ENCODE assay signal across 30 cellular contexts in the genomic region with DNA sequence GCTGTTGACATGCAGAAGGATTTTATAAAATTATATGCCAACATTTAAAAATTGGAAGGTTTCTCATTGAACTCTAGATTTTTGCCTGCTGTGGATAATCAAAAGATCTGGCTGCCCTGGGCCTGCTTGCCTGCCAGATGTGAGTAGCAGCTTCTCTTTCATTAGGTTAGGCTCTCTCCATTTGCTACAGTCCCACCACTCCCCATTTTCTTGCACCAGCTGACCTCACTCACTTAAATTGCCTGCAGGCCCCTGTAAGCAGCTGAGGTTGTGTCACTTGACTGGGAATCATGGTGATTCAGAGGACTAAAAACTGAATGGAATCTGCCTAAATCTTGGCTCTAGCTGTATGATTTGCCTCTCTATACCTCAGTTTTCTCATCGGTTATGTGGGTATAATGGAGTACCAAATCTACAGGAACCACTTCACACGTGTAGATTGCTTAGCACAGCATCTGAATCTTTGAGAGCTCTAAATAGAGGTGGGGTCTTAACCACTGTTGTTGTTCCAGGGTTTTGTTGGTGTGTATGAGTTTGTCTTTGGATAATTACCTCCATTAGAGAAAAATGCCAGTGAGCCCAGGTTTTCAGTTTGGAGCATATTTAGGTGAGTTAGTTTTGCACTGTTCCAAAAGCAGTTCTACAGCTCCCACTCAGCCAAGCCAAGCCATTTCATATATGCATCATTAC. TPM values are rescaled to one million over a fixed set of nuclear protein-coding genes. Genes with fewer than 3 reads are reported as not detected.
DNase-seq lines count a peak whose midpoint lies in the region; ATAC-seq, FAIRE-seq and TF ChIP-seq lines count a peak whose summit lies in the region.
"Had no signal": no experiment of that assay in that cellular context is flagged by ENCODE, and none has a peak within 500 bp of the region (broad histone marks: within the 10 kb centered on the region; RNA-seq: fewer than 3 reads in every experiment).

No MANE protein-coding gene starts in this region.

- no peak for FAIRE-seq in HepG2 (lab: Jason Lieb, UNC)
- FAIRE-seq: A549, endometrium had no signal

- no peak for TF ChIP-seq EP300 in HepG2 (IDR thresholded peaks at IDR 0.05; ENCODE audit: low read depth in 2 of 2, low read length in 2 of 2)
- TF ChIP-seq EP300 in HepG2 (CRISPR knock-in tag; IDR thresholded peaks at IDR 0.05; ENCODE audit: borderline replicate concordance) = no peak

- H3K36me3 ChIP-seq in HepG2 (replicated peaks in 1 of 2; ENCODE audit: control insufficient read depth in 1 of 2, insufficient read depth in 2 of 2, low read length in 2 of 2) = no peaks in the 10 kb centered on the region
- H3K36me3 ChIP-seq: ascending aorta, ovary, right atrium auricular region, vagina had no signal

- in situ Hi-C loops in HepG2 (cut with HindIII; ENCODE audit: extremely low pct_ligation_motif_present, low pct_unique_long_range_greater_than_20kb) = no loop called here

- TF ChIP-seq RAD21 in HepG2 (CRISPR knock-in tag; IDR thresholded peaks at IDR 0.05) = no peak

- H3K4me1 ChIP-seq in foreskin keratinocyte (peaks cover 7% of the 10 kb centered on the region), HepG2 (ENCODE audit: insufficient read depth, low read length) (peaks cover 69% of the 10 kb centered on the region)
- H3K4me1 ChIP-seq: A549, ascending aorta, vagina had no signal

- no peak overlapping the region for H2AFZ ChIP-seq in HepG2 (ENCODE audit: low read length)
- H2AFZ ChIP-seq: hepatocyte had no signal

- H3K27ac ChIP-seq in foreskin keratinocyte (no peak overlapping the region), HepG2 (ENCODE audit: extremely low read length, insufficient read depth, low read length) (no peak overlapping the region)
- H3K27ac ChIP-seq: A549, ascending aorta, hepatocyte, ovary, right atrium auricular region, testis, vagina had no signal

- intact Hi-C loops in HepG2 (cut with micrococcal nuclease; ENCODE audit: unreplicated experiment) = no loop called here

- no peak overlapping the region for H3K9ac ChIP-seq in HepG2 (ENCODE audit: insufficient read depth, low read depth, low read length)

- no peaks in the 10 kb centered on the region for H4K20me1 ChIP-seq in HepG2 (ENCODE audit: insufficient read depth, low read length)

- H3K4me2 ChIP-seq in HepG2 (ENCODE audit: low read depth, low read length) = no peak overlapping the region
- H3K4me2 ChIP-seq: A549, hepatocyte had no signal

- DNase-seq in AG09319 (ENCODE audit: extremely low read depth, low read depth) = peak; percentile 5
- DNase-seq in HCEC 1CT = peak; percentile 26
- DNase-seq in foreskin keratinocyte = peak; percentile 26 to 71
- no peak for DNase-seq in ureter (ENCODE audit: low spot score)
- no peak for DNase-seq in HepG2 (ENCODE audit: low spot score)
- DNase-seq in AML-193 (lab: John Stamatoyannopoulos, UW) = no peak
- DNase-seq: activated CD4-positive, alpha-beta T cell treated with anti-CD3 and anti-CD28 coated beads, Interleukin-2, amount 50 U/mL, for 1 hour; activated CD8-positive, alpha-beta memory T cell treated with anti-CD3 and anti-CD28 coated beads, Interleukin-2, amount 10 ng/mL, durations not matched to agents 7 days and 5 days; Calu3; dermis blood vessel endothelial cell; left ventricle myocardium superior; NCI-H1092; NCI-H187 treated with DMSO at 0.1 percent for 48 hours; NCI-H748 treated with DMSO at 0.1 percent for 48 hours; ovary; stimulated activated CD4-positive, alpha-beta T cell treated with anti-CD3 and anti-CD28 coated beads, Interleukin-12 subunit alpha, Interleukin-12 subunit beta, amount 100 ng/mL, for 4 hours; stimulated activated CD4-positive, alpha-beta T cell treated with anti-CD3 and anti-CD28 coated beads, Interleukin-4, amount 100 ng/mL, for 24 hours; stimulated activated naive CD4-positive, alpha-beta T cell; T-helper 9 cell; testis had no signal

- H3K27me3 ChIP-seq in foreskin keratinocyte = no peaks in the 10 kb centered on the region
- H3K27me3 ChIP-seq in HepG2 (ENCODE audit: control insufficient read depth in 1 of 2, insufficient read depth in 2 of 2, low read length in 2 of 2) = no peaks in the 10 kb centered on the region
- H3K27me3 ChIP-seq: ascending aorta, hepatocyte, ovary, right atrium auricular region, testis, vagina had no signal

- H3K79me2 ChIP-seq in HepG2 (ENCODE audit: insufficient read depth, low read length) = no peaks in the 10 kb centered on the region
- H3K79me2 ChIP-seq: hepatocyte had no signal

- H3K4me3 ChIP-seq in HepG2 (replicated peaks in 1 of 3; ENCODE audit: insufficient read depth in 1 of 3, low read depth in 2 of 3, low read length in 3 of 3) = no peak overlapping the region
- H3K4me3 ChIP-seq: A549, ascending aorta, hepatocyte, ovary, right atrium auricular region, testis, vagina had no signal

- no peaks in the 10 kb centered on the region for H3K9me3 ChIP-seq in HepG2 (ENCODE audit: low read length)
- H3K9me3 ChIP-seq: A549, ascending aorta, ovary, right atrium auricular region, testis, vagina had no signal

- CTCF ChIA-PET in HepG2 (lab: Yijun Ruan, JAX; ENCODE audit: low intra/inter-chr PET ratio, low total read pairs) = no interaction called here

- 86% methylated on average over 2 of the region's 2 CpGs for WGBS in HepG2 (ENCODE audit: low lambda C conversion rate)

- TF ChIP-seq POLR2A in HepG2 (IDR thresholded peaks at IDR 0.05; ENCODE audit: insufficient read depth in 1 of 2, low read depth in 2 of 2, low read length in 2 of 2) = no peak

- POLR2A ChIA-PET in HepG2 (lab: Yijun Ruan, JAX) = interaction anchor here (4.5 kb wide), 1 partner anchor 18 kb away, joined by 26 read pairs; a partner anchor contains a TSS

- BruUV-seq in HepG2 (replicated peaks; lab: Mats Ljungman, UMichigan) = no TSS peak

- TF ChIP-seq CTCF in AG09319 (IDR thresholded peaks at IDR 0.05; ENCODE audit: low read depth, low read length) (no peak), foreskin keratinocyte (conservative IDR thresholded peaks at IDR 0.05) (no peak), HepG2 (CRISPR knock-in tag; IDR thresholded peaks at IDR 0.05) (no peak)

- ATAC-seq in SK-N-SH treated with all-trans-retinoic acid at 6 μM for 48 hours (peak; percentile 56), foreskin keratinocyte (peak; percentile 81), HepG2 (no peak), GM21786 (IDR thresholded peaks at IDR 0.05; ENCODE audit: unreplicated experiment) (no peak)
- ATAC-seq: A549; activated CD8-positive, alpha-beta memory T cell treated with anti-CD3 and anti-CD28 coated beads, Interleukin-2, amount 10 ng/mL, durations not matched to agents 7 days and 5 days; left ventricle myocardium superior; WTC11 had no signal

TF ChIP-seq in SK-N-SH treated with all-trans-retinoic acid at 6 μM for 48 hours, 23 proteins besides CTCF, POLR2A, EP300 and RAD21:
- TF ChIP-seq ZFP3 (CRISPR knock-in tag; IDR thresholded peaks at IDR 0.05) (peak; percentile 97), GLIS3 (CRISPR knock-in tag; IDR thresholded peaks at IDR 0.05) (no peak), ZNF565 (CRISPR knock-in tag; conservative IDR thresholded peaks at IDR 0.05; ENCODE audit: low read depth) (no peak), TCF4 (CRISPR knock-in tag; IDR thresholded peaks at IDR 0.05; ENCODE audit: borderline replicate concordance) (peak; percentile 62; the same call in 1 of the 2 replicates)

TF ChIP-seq in HepG2, 621 proteins besides CTCF, POLR2A, EP300 and RAD21 (continues in another document):
- no peak for TF ChIP-seq REXO4 (CRISPR knock-in tag; IDR thresholded peaks at IDR 0.05; ENCODE audit: borderline replicate concordance)
- no peak for TF ChIP-seq EED (CRISPR knock-in tag; IDR thresholded peaks at IDR 0.05)
- TF ChIP-seq NCOA5 (CRISPR knock-in tag; IDR thresholded peaks at IDR 0.05) = no peak
- no peak for TF ChIP-seq ZNF782 (CRISPR knock-in tag; IDR thresholded peaks at IDR 0.05; ENCODE audit: borderline replicate concordance)

RNA-seq across cellular contexts. Expression of a gene that starts 18.6 kb away (rescaled TPM):
- total RNA-seq in foreskin keratinocyte = 2.5 and 3.4 TPM in 2 replicates
- polyA plus RNA-seq in foreskin keratinocyte = 0.51 and 0.54 TPM in 2 replicates
- 56.9 TPM for total RNA-seq in ureter
- 14.2 and 23.4 TPM in 2 replicates for total RNA-seq in HepG2 (2016; rRNA removed; fragmentation: Illumina TruSeq; extraction: Trizol)
- total RNA-seq in HepG2 (2016; cell fraction: cytosol; rRNA removed; fragmentation: Illumina TruSeq; extraction: Trizol; ENCODE audit: low read depth) = 38.2 and 53.3 TPM in 2 replicates
- 13.2 and 22.4 TPM in 2 replicates for total RNA-seq in HepG2 (2016; cell fraction: insoluble cytoplasmic fraction; rRNA removed; fragmentation: Illumina TruSeq; extraction: Trizol)
- total RNA-seq in HepG2 (2016; cell fraction: membrane; rRNA removed; fragmentation: Illumina TruSeq; extraction: Trizol) = 12.4 and 13.4 TPM in 2 replicates
- 71.0 and 73.9 TPM in 2 replicates for total RNA-seq in HepG2 (2016; cell fraction: nucleus; rRNA removed; fragmentation: Illumina TruSeq; extraction: Trizol)
- 17.1 and 22.1 TPM in 2 replicates for polyA plus RNA-seq in HepG2 (2011; rRNA removed)
- 5.9 and 10.7 TPM in 2 replicates for polyA plus RNA-seq in HepG2 (2011; cell fraction: cytosol; rRNA removed)
- 46.0 and 51.6 TPM in 2 replicates for polyA plus RNA-seq in HepG2 (2011; cell fraction: nucleus; rRNA removed)
- 17.5 and 19.8 TPM in 2 replicates for polyA plus RNA-seq in HepG2 (2012)
- 0.33 and 0.40 TPM in 2 replicates for polyA plus RNA-seq in HepG2 (2016; cell fraction: cytosol; fragmentation: Illumina TruSeq; extraction: Trizol; ENCODE audit: low read depth)
- 6.6 and 6.7 TPM in 2 replicates for polyA plus RNA-seq in HepG2 (2016; cell fraction: insoluble cytoplasmic fraction; fragmentation: Illumina TruSeq; extraction: Trizol; ENCODE audit: low read depth)
- 1.1 and 1.5 TPM in 2 replicates for polyA plus RNA-seq in HepG2 (2016; cell fraction: membrane; fragmentation: Illumina TruSeq; extraction: Trizol; ENCODE audit: low read depth)
- 16.3 and 19.9 TPM in 2 replicates for polyA plus RNA-seq in HepG2 (2016; cell fraction: nucleus; fragmentation: Illumina TruSeq; extraction: Trizol; ENCODE audit: insufficient read depth, low read depth)
- 0.12 and 96.5 TPM in 2 replicates for polyA minus RNA-seq in HepG2 (2011; rRNA and poly(A)+ RNA removed; ENCODE audit: low replicate concordance)
- 28.1 and 39.1 TPM in 2 replicates for polyA minus RNA-seq in HepG2 (2011; cell fraction: cytosol; rRNA and poly(A)+ RNA removed)
- 471 and 523 TPM in 2 replicates for polyA minus RNA-seq in HepG2 (2011; cell fraction: nucleus; rRNA and poly(A)+ RNA removed)
- polyA plus RNA-seq: CD14-positive monocyte had no signal

Comparison
In these comparisons a context has a peak if more than half of its experiments do, and no peak if none do; other contexts are left out.
1. DNase-seq: peak in AG09319 (single experiment), HCEC 1CT (single experiment) and foreskin keratinocyte (2 of 2); none in ureter (single experiment), HepG2 (single experiment) and AML-193 (0 of 2).
2. ATAC-seq: peak in SK-N-SH treated with all-trans-retinoic acid at 6 μM for 48 hours (single experiment) and foreskin keratinocyte (single experiment); none in HepG2 (single experiment) and GM21786 (single experiment).